In genomic region chr3:127195417-127195816, GRCh38 we compare ENCODE assay signal across 19 cellular contexts. TPM values are rescaled to one million over a fixed set of nuclear protein-coding genes. Genes with fewer than 3 reads are reported as not detected.
A peak's percentile ranks its signal among the peaks of the same experiment; 100 is the strongest.
DNase-seq lines count a peak whose midpoint lies in the region; ATAC-seq and TF ChIP-seq lines count a peak whose summit lies in the region.
"Had no signal": no experiment of that assay in that cellular context is flagged by ENCODE, and none has a peak within 500 bp of the region (broad histone marks: within the 10 kb centered on the region; RNA-seq: fewer than 3 reads in every experiment).

No MANE protein-coding gene starts in this region.

- no peak overlapping the region for H3K27ac ChIP-seq in colonic mucosa
- H3K27ac ChIP-seq in sigmoid colon, result no peak overlapping the region
- no peak overlapping the region for H3K27ac ChIP-seq in left lung
- no peak overlapping the region for H3K27ac ChIP-seq in caudate nucleus (ENCODE audit: low read depth, low read length)
- H3K27ac ChIP-seq: C4-2B had no signal

- no peak for TF ChIP-seq CTCF in GM13976 (IDR thresholded peaks at IDR 0.05; ENCODE audit: borderline replicate concordance, control extremely low read depth, extremely low read depth, insufficient read depth, missing control alignments)
- no peak for TF ChIP-seq CTCF in colonic mucosa (IDR thresholded peaks at IDR 0.05)
- TF ChIP-seq CTCF in sigmoid colon (IDR thresholded peaks at IDR 0.05), result no peak
- no peak for TF ChIP-seq CTCF in left lung (IDR thresholded peaks at IDR 0.05)

- intact Hi-C loops in colonic mucosa (cut with DNase I) (no loop called here), sigmoid colon (cut with DNase I) (no loop called here), left lung (cut with DNase I) (no loop called here)

- WGBS in sigmoid colon, 2 donors, result 89 to 92% methylated on average over 6 of the region's 6 CpGs

- H3K27me3 ChIP-seq in colonic mucosa (no peaks in the 10 kb centered on the region), sigmoid colon (peaks cover 0 to 17% (median 9%) of the 10 kb centered on the region in 3 donors), left lung (peaks cover 0 to 22% of the 10 kb centered on the region in 2 donors)

- TF ChIP-seq POLR2A in sigmoid colon (IDR thresholded peaks at IDR 0.05), result no peak

- DNase-seq in GM13976 (ENCODE audit: low spot score), result peak; percentile 16
- peak; percentile 7 for DNase-seq in colonic mucosa
- DNase-seq in left lobe of liver (ENCODE audit: low spot score), result peak; percentile 15
- peak; percentile 36 for DNase-seq in sigmoid colon
- DNase-seq in left lung, result no peak
- no peak for DNase-seq in LoVo (ENCODE audit: low spot score)
- no peak for DNase-seq in caudate nucleus (lab: John Stamatoyannopoulos, UW)
- DNase-seq: ACHN; AML-193; Caco-2; CD4-positive, alpha-beta T cell; HFFc6; IMR-90 had no signal

- H3K4me3 ChIP-seq in colonic mucosa (no peak overlapping the region), sigmoid colon (no peak overlapping the region), left lung (no peak overlapping the region)
- H3K4me3 ChIP-seq: GM23338, K562 had no signal

- H3K9ac ChIP-seq in colonic mucosa (ENCODE audit: low read depth in 2 of 2, low read length in 2 of 2), result no peak overlapping the region

- H3K36me3 ChIP-seq in colonic mucosa, result no peaks in the 10 kb centered on the region
- no peaks in the 10 kb centered on the region for H3K36me3 ChIP-seq in sigmoid colon
- no peaks in the 10 kb centered on the region for H3K36me3 ChIP-seq in left lung

- no peak for TF ChIP-seq EP300 in sigmoid colon (IDR thresholded peaks at IDR 0.05)

- ATAC-seq in left lobe of liver, result no peak
- ATAC-seq in left lung, result no peak
- ATAC-seq in GM19023 (IDR thresholded peaks at IDR 0.05; ENCODE audit: unreplicated experiment), result no peak
- ATAC-seq: GM23338, HCT116, K562 had no signal

- H3K4me1 ChIP-seq in colonic mucosa (no peaks in the 10 kb centered on the region), sigmoid colon (no peaks in the 10 kb centered on the region), left lung (no peaks in the 10 kb centered on the region)
- H3K4me1 ChIP-seq: Caco-2 had no signal

- H3K9me3 ChIP-seq in colonic mucosa (no peaks in the 10 kb centered on the region), sigmoid colon (peaks cover 0 to 6% (median 0%) of the 10 kb centered on the region in 4 donors), left lung (peaks cover 0 to 21% of the 10 kb centered on the region in 2 donors)

- in situ Hi-C loops in GM13976 (cut with MboI; ENCODE audit: low sequenced_read_pairs, unreplicated experiment), result no loop called here

RNA-seq across cellular contexts. Expression of gene PRR23E, which starts 2.5 kb away (rescaled TPM):
- not detected for total RNA-seq in colonic mucosa
- not detected for total RNA-seq in left lobe of liver
- total RNA-seq in sigmoid colon, result not detected
- not detected for polyA plus RNA-seq in sigmoid colon
- not detected for total RNA-seq in left lung
- total RNA-seq: Caco-2; CD4-positive, alpha-beta T cell; GM23338; HFFc6; IMR-90; K562 had no signal
- polyA plus RNA-seq: BJ, GM23338, IMR-90, K562 had no signal

Comparison
In these comparisons a context has a peak if more than half of its experiments do, and no peak if none do; other contexts are left out.
1. DNase-seq: peak in GM13976 (single experiment), colonic mucosa (single experiment), left lobe of liver (single experiment) and sigmoid colon (single experiment); none in left lung (0 of 2), LoVo (single experiment) and caudate nucleus (0 of 61).